Comparison of ENCODE assay signal across 10 cellular contexts in the genomic region with DNA sequence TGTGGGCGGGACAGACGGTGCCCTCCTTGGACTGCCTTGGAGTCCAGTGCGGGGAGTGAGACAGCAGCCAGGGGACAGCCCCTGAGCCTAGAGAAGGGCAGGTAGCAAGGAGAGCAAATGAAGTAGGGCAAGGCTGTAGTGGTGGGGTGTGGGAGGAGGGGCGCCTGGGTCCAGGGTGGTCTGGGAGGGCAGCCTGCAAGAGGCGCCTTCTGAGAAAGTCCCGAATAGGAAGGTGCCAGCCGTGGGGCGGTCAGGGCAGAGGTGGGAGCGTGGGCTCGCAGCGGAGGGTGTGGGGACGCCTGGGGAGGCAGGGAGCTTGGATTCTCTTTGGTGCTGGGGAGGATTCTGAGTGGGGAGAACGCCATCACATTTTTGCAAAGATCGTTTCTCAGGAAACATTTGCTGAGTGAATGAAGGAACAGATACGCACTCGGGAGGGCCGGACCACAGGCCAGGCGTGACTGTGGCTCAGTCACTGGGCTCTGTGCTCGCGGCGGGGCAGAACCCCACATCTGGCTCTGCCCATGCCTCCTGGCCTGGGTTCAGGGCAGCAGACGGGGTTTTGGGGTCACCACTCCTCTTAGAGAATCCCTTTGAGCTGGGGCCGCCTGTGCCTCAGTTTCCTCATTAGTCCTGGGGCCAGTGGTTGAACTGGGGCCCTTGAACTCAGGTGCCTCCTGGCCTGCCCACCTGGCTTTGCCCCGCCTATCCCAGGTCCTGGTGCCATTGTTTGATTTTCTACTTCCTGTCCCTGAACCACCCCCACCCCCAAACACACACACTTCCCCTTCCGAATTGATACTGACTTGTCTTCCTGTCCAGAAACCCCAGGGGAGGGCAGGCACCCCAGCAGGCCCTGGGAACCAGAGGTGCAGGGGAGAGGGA. TPM values are rescaled to one million over a fixed set of nuclear protein-coding genes. Genes with fewer than 3 reads are reported as not detected.
DNase-seq lines count a peak whose midpoint lies in the region; ATAC-seq and TF ChIP-seq lines count a peak whose summit lies in the region.
"Had no signal": no experiment of that assay in that cellular context is flagged by ENCODE, and none has a peak within 500 bp of the region (broad histone marks: within the 10 kb centered on the region; RNA-seq: fewer than 3 reads in every experiment).

No MANE protein-coding gene starts in this region.

- H3K79me2 ChIP-seq in OCI-LY3 (ENCODE audit: low read length) = peaks cover 85% of the 10 kb centered on the region

- peaks cover 77% of the 10 kb centered on the region for H4K20me1 ChIP-seq in OCI-LY3 (ENCODE audit: insufficient read depth, low read length)

- TF ChIP-seq CTCF in OCI-LY3 (IDR thresholded peaks at IDR 0.05; ENCODE audit: low read depth, low read length) = no peak

- CTCF ChIA-PET in activated CD8-positive, alpha-beta memory T cell treated with anti-CD3 and anti-CD28 coated beads, Interleukin-2, amount 10 ng/mL, durations not matched to agents 7 days and 5 days (lab: Charles Lee) = no interaction called here

- H3K27me3 Mint-ChIP-seq in activated CD8-positive, alpha-beta memory T cell treated with anti-CD3 and anti-CD28 coated beads, Interleukin-2, amount 10 ng/mL, durations not matched to agents 7 days and 5 days = peaks cover 9% of the 10 kb centered on the region
- no peaks in the 10 kb centered on the region for H3K27me3 Mint-ChIP-seq in stimulated activated naive CD8-positive, alpha-beta T cell treated with anti-CD3 and anti-CD28 coated beads, Interleukin-15, Interleukin-2, amounts not matched to agents 100 ng/mL and 50 ng/mL, for 24 hours

- no peak overlapping the region for H2AFZ ChIP-seq in OCI-LY3 (ENCODE audit: low read depth, low read length)

- H3K4me3 Mint-ChIP-seq in activated CD8-positive, alpha-beta memory T cell treated with anti-CD3 and anti-CD28 coated beads, Interleukin-2, amount 10 ng/mL, durations not matched to agents 7 days and 5 days = no peak overlapping the region
- peak overlapping the region; percentile 50 for H3K4me3 Mint-ChIP-seq in stimulated activated naive CD8-positive, alpha-beta T cell treated with anti-CD3 and anti-CD28 coated beads, Interleukin-15, Interleukin-2, amounts not matched to agents 100 ng/mL and 50 ng/mL, for 24 hours

- peaks cover 41% of the 10 kb centered on the region for H3K4me1 Mint-ChIP-seq in activated CD8-positive, alpha-beta memory T cell treated with anti-CD3 and anti-CD28 coated beads, Interleukin-2, amount 10 ng/mL, durations not matched to agents 7 days and 5 days
- H3K4me1 Mint-ChIP-seq in stimulated activated naive CD8-positive, alpha-beta T cell treated with anti-CD3 and anti-CD28 coated beads, Interleukin-15, Interleukin-2, amounts not matched to agents 100 ng/mL and 50 ng/mL, for 24 hours (ENCODE audit: low read depth) = peaks cover 68% of the 10 kb centered on the region

- H3K36me3 Mint-ChIP-seq in activated CD8-positive, alpha-beta memory T cell treated with anti-CD3 and anti-CD28 coated beads, Interleukin-2, amount 10 ng/mL, durations not matched to agents 7 days and 5 days = no peaks in the 10 kb centered on the region
- peaks cover 15% of the 10 kb centered on the region for H3K36me3 Mint-ChIP-seq in stimulated activated naive CD8-positive, alpha-beta T cell treated with anti-CD3 and anti-CD28 coated beads, Interleukin-15, Interleukin-2, amounts not matched to agents 100 ng/mL and 50 ng/mL, for 24 hours (ENCODE audit: low read depth)

- peak overlapping the region; percentile 95 for H3K4me3 ChIP-seq in OCI-LY3 (ENCODE audit: low read length)
- H3K4me3 ChIP-seq in effector memory CD4-positive, alpha-beta T cell (ENCODE audit: insufficient read depth, low read depth, low read length, poor library complexity, severe bottlenecking) = no peak overlapping the region
- H3K4me3 ChIP-seq: SK-N-MC had no signal

- H3K9me3 ChIP-seq in OCI-LY3 (ENCODE audit: insufficient read depth, low read length) = no peaks in the 10 kb centered on the region
- H3K9me3 ChIP-seq in effector memory CD4-positive, alpha-beta T cell (ENCODE audit: control insufficient read depth, low read length) = no peaks in the 10 kb centered on the region

- peaks cover 46% of the 10 kb centered on the region for H3K36me3 ChIP-seq in OCI-LY3 (replicated peaks; ENCODE audit: low read depth, low read length)
- H3K36me3 ChIP-seq in effector memory CD4-positive, alpha-beta T cell (ENCODE audit: control insufficient read depth, insufficient read depth, low read length) = peaks cover 15% of the 10 kb centered on the region

- peak overlapping the region; percentile 47 for H3K27ac ChIP-seq in OCI-LY3 (ENCODE audit: low read length)
- H3K27ac ChIP-seq in effector memory CD4-positive, alpha-beta T cell (ENCODE audit: insufficient read depth, low read length, poor library complexity, severe bottlenecking) = peak overlapping the region; percentile 12
- H3K27ac ChIP-seq: SK-N-MC had no signal

- H3K4me1 ChIP-seq in OCI-LY3 (ENCODE audit: low read length) = peaks cover 42% of the 10 kb centered on the region
- H3K4me1 ChIP-seq in effector memory CD4-positive, alpha-beta T cell (ENCODE audit: control insufficient read depth, insufficient read depth, low read length, poor library complexity, severe bottlenecking) = peaks cover 40% of the 10 kb centered on the region

- H3K27ac Mint-ChIP-seq in activated CD8-positive, alpha-beta memory T cell treated with anti-CD3 and anti-CD28 coated beads, Interleukin-2, amount 10 ng/mL, durations not matched to agents 7 days and 5 days = peak overlapping the region; percentile 58
- peak overlapping the region; percentile 65 for H3K27ac Mint-ChIP-seq in stimulated activated naive CD8-positive, alpha-beta T cell treated with anti-CD3 and anti-CD28 coated beads, Interleukin-15, Interleukin-2, amounts not matched to agents 100 ng/mL and 50 ng/mL, for 24 hours

- no peaks in the 10 kb centered on the region for H3K27me3 ChIP-seq in OCI-LY3 (ENCODE audit: low read depth, low read length)
- no peaks in the 10 kb centered on the region for H3K27me3 ChIP-seq in effector memory CD4-positive, alpha-beta T cell (replicated peaks; ENCODE audit: control insufficient read depth, insufficient read depth, low read length, poor library complexity, severe bottlenecking)

- peak overlapping the region; percentile 98 for H3K4me2 ChIP-seq in OCI-LY3 (ENCODE audit: low read length)

- DNase-seq in activated CD8-positive, alpha-beta memory T cell treated with anti-CD3 and anti-CD28 coated beads, Interleukin-2, amount 10 ng/mL, durations not matched to agents 7 days and 5 days = peak; percentile 71
- no peak for DNase-seq in activated CD8-positive, alpha-beta memory T cell treated with anti-CD3 and anti-CD28 coated beads for 24 hours
- DNase-seq in effector memory CD4-positive, alpha-beta T cell = no peak
- DNase-seq in NK-92 (lab: John Stamatoyannopoulos, UW; ENCODE audit: unreplicated experiment) = no peak
- DNase-seq: stimulated activated CD4-positive, alpha-beta T cell treated with anti-CD3 and anti-CD28 coated beads, Interleukin-4, amount 100 ng/mL, for 24 hours had no signal

- no peaks in the 10 kb centered on the region for H3K9me3 Mint-ChIP-seq in activated CD8-positive, alpha-beta memory T cell treated with anti-CD3 and anti-CD28 coated beads, Interleukin-2, amount 10 ng/mL, durations not matched to agents 7 days and 5 days (ENCODE audit: low read depth)
- H3K9me3 Mint-ChIP-seq in stimulated activated naive CD8-positive, alpha-beta T cell treated with anti-CD3 and anti-CD28 coated beads, Interleukin-15, Interleukin-2, amounts not matched to agents 100 ng/mL and 50 ng/mL, for 24 hours = no peaks in the 10 kb centered on the region

- ATAC-seq in activated CD8-positive, alpha-beta memory T cell treated with anti-CD3 and anti-CD28 coated beads, Interleukin-2, amount 10 ng/mL, durations not matched to agents 7 days and 5 days = peak; percentile 4
- ATAC-seq in GM19324 (IDR thresholded peaks at IDR 0.05; ENCODE audit: low FRiP score, unreplicated experiment) (no peak), GM21515 (IDR thresholded peaks at IDR 0.05; ENCODE audit: unreplicated experiment) (no peak)

- peak overlapping the region; percentile 35; the same call in 1 of the 2 replicates for H3K9ac ChIP-seq in OCI-LY3 (ENCODE audit: low read length)

RNA-seq across cellular contexts. Expression of a gene that starts 4.2 kb away (rescaled TPM):
- total RNA-seq in activated CD8-positive, alpha-beta memory T cell treated with anti-CD3 and anti-CD28 coated beads, Interleukin-2, amount 10 ng/mL, durations not matched to agents 7 days and 5 days = 1 to 10 TPM; 3.0 to 4.0 TPM
